Comparison of ENCODE assay signal across 24 cellular contexts in the genomic region with DNA sequence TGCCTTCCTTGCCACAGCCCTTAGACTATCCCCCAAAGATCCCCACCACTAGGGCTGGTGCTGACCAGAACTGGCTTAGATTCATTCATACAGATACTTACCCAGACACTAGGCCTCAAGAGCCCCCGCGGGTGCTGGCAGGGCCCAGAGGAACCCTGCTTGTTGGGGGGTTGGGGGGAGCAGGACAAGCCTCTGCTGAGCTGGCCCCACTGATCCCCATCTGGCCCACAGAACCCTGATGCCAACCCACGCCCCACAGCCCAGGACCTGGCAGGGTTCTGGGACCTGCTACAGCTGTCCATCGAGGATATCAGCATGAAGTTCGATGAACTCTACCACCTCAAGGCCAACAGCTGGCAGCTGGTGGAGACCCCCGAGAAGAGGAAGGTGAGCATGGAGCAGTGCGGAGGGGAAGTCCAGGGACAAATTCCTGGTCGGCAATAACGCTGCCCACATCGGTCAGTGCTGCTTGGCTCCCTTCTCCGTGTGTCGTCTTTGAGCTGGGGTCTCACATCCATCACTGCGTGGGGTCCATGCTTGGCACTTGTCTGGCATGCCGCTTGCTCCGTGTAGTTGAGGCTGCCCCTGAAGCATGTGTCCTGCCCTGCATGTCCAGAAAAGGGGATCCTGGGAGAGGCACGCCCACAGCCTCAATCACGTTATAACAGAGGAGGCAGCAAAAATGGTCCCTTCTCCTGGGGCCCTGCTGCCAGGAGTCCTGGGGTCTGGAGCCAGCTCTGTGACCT. TPM values are rescaled to one million over a fixed set of nuclear protein-coding genes. Genes with fewer than 3 reads are reported as not detected.
DNase-seq lines count a peak whose midpoint lies in the region; FAIRE-seq and TF ChIP-seq lines count a peak whose summit lies in the region.
"Had no signal": no experiment of that assay in that cellular context is flagged by ENCODE, and none has a peak within 500 bp of the region (broad histone marks: within the 10 kb centered on the region; RNA-seq: fewer than 3 reads in every experiment).

No MANE protein-coding gene starts in this region.

- peak overlapping the region; percentile 35 for H3K27ac ChIP-seq in A673 (ENCODE audit: low read depth, low read length, poor library complexity, severe bottlenecking)
- peak overlapping the region; percentile 50 for H3K27ac ChIP-seq in HUES48 (ENCODE audit: low read depth, low read length)
- H3K27ac ChIP-seq in esophagus muscularis mucosa (replicated peaks in 1 of 4): peak overlapping the region; percentile 78 to 82 (median 81)
- peak overlapping the region; percentile 76 to 86 (median 83) for H3K27ac ChIP-seq in sigmoid colon
- no peak overlapping the region for H3K27ac ChIP-seq in small intestine (ENCODE audit: low read depth in 1 of 2, low read length in 1 of 2)
- H3K27ac ChIP-seq: brain microvascular endothelial cell had no signal

- TF ChIP-seq EP300 in esophagus muscularis mucosa (IDR thresholded peaks at IDR 0.05) (no peak), sigmoid colon (IDR thresholded peaks at IDR 0.05) (no peak)

- POLR2A ChIA-PET in A673 (lab: Charles Lee; ENCODE audit: low non-redundant PET): no interaction called here

- no peaks in the 10 kb centered on the region for H3K9me3 ChIP-seq in A673 (ENCODE audit: low read depth, low read length, poor library complexity, severe bottlenecking)
- H3K9me3 ChIP-seq in HUES48 (ENCODE audit: control insufficient read depth, insufficient read depth, low read length): no peaks in the 10 kb centered on the region
- H3K9me3 ChIP-seq in esophagus muscularis mucosa: no peaks in the 10 kb centered on the region
- no peaks in the 10 kb centered on the region for H3K9me3 ChIP-seq in sigmoid colon
- no peaks in the 10 kb centered on the region for H3K9me3 ChIP-seq in small intestine (ENCODE audit: control insufficient read depth, low read depth)
- H3K9me3 ChIP-seq: heart left ventricle had no signal

- FAIRE-seq in small intestine (lab: Jason Lieb, UNC): no peak
- FAIRE-seq: endometrium, GM18507, H54, RCC 7860 had no signal

- H3K9ac ChIP-seq in HUES48 (ENCODE audit: low read depth, low read length): no peak overlapping the region

- no TSS peak for BruUV-seq in A673 (replicated peaks; lab: Mats Ljungman, UMichigan)

- no peak for TF ChIP-seq POLR2A in esophagus muscularis mucosa (IDR thresholded peaks at IDR 0.05; ENCODE audit: low read depth)
- no peak for TF ChIP-seq POLR2A in sigmoid colon (IDR thresholded peaks at IDR 0.05)

- intact Hi-C loops in A673 (cut with micrococcal nuclease; ENCODE audit: unreplicated experiment) (no loop called here), esophagus muscularis mucosa (cut with DNase I) (no loop called here), sigmoid colon (cut with DNase I) (loop anchor here (2.0 kb wide), 1 partner anchor 15 kb away; a partner anchor contains a TSS)

- WGBS in esophagus muscularis mucosa: 90% methylated on average over 7 of the region's 17 CpGs
- 94 to 96% methylated on average over 17 of the region's 17 CpGs for WGBS in sigmoid colon, 2 donors
- 92 to 95% (median 95%) methylated on average over 17 of the region's 17 CpGs for WGBS in small intestine, 3 donors

- H3K4me1 ChIP-seq in A673 (ENCODE audit: insufficient read depth, low read length, poor library complexity, severe bottlenecking) (peaks cover 36% of the 10 kb centered on the region), HUES48 (ENCODE audit: control insufficient read depth, insufficient read depth, low read length) (no peaks in the 10 kb centered on the region), esophagus muscularis mucosa (peaks cover 2 to 81% (median 73%) of the 10 kb centered on the region in 4 donors), sigmoid colon (peaks cover 0 to 61% (median 57%) of the 10 kb centered on the region in 4 donors), small intestine (ENCODE audit: control insufficient read depth in 2 of 2, insufficient read depth in 1 of 2, low read depth in 1 of 2, low read length in 1 of 2) (no peaks in the 10 kb centered on the region)

- CTCF ChIA-PET in A673 (lab: Charles Lee): no interaction called here

- H3K36me3 ChIP-seq in A673 (ENCODE audit: insufficient read depth, low read length, poor library complexity, severe bottlenecking) (peaks cover 33% of the 10 kb centered on the region), HUES48 (ENCODE audit: control insufficient read depth, insufficient read depth, low read length) (peaks cover 40% of the 10 kb centered on the region), esophagus muscularis mucosa (peaks cover 17 to 78% (median 64%) of the 10 kb centered on the region in 4 donors), sigmoid colon (peaks cover 14 to 58% (median 40%) of the 10 kb centered on the region in 4 donors), small intestine (ENCODE audit: control insufficient read depth in 2 of 2, insufficient read depth in 2 of 2, low read length in 2 of 2) (peaks cover 10 to 29% of the 10 kb centered on the region in 2 donors)

- no peak for TF ChIP-seq CTCF in A673 (conservative IDR thresholded peaks at IDR 0.05; ENCODE audit: low read depth, low read length)
- TF ChIP-seq CTCF in esophagus muscularis mucosa (IDR thresholded peaks at IDR 0.05): no peak
- no peak for TF ChIP-seq CTCF in sigmoid colon (IDR thresholded peaks at IDR 0.05)

- DNase-seq in A673 (ENCODE audit: low spot score) (no peak), esophagus muscularis mucosa (ENCODE audit: extremely low spot score) (no peak), sigmoid colon (no peak), NCI-H2107 (lab: John Stamatoyannopoulos, UW) (no peak), NCI-H82 treated with DMSO at 0.1 percent for 48 hours (lab: John Stamatoyannopoulos, UW; ENCODE audit: unreplicated experiment) (no peak), germinal center (ENCODE audit: low spot score) (no peak), small intestine (no peak)
- DNase-seq: activated CD4-positive, alpha-beta T cell treated with anti-CD3 and anti-CD28 coated beads, Interleukin-2, amount 10 ng/mL, durations not matched to agents 24 days and 14 days; activated CD8-positive, alpha-beta memory T cell treated with anti-CD3 and anti-CD28 coated beads, Interleukin-2, amount 10 ng/mL, durations not matched to agents 7 days and 5 days; brain microvascular endothelial cell; cortex of kidney; heart left ventricle; left colon; natural killer cell; NCI-H1417 treated with DMSO at 0.1 percent for 48 hours; NCI-H524 treated with DMSO at 0.1 percent for 48 hours; stimulated activated CD4-positive, alpha-beta T cell treated with anti-CD3 and anti-CD28 coated beads, Interleukin-2, amount 100 ng/mL, for 24 hours; stimulated activated naive CD4-positive, alpha-beta T cell had no signal

- H3K27me3 ChIP-seq in A673 (replicated peaks; ENCODE audit: insufficient read depth, low read depth, low read length, poor library complexity): no peaks in the 10 kb centered on the region
- no peaks in the 10 kb centered on the region for H3K27me3 ChIP-seq in HUES48 (ENCODE audit: control insufficient read depth, insufficient read depth, low read length)
- no peaks in the 10 kb centered on the region for H3K27me3 ChIP-seq in esophagus muscularis mucosa
- H3K27me3 ChIP-seq in sigmoid colon: no peaks in the 10 kb centered on the region
- no peaks in the 10 kb centered on the region for H3K27me3 ChIP-seq in small intestine (ENCODE audit: control insufficient read depth in 2 of 2, insufficient read depth in 2 of 2, low read length in 2 of 2)
- H3K27me3 ChIP-seq: brain microvascular endothelial cell, heart left ventricle had no signal

- H3K4me3 ChIP-seq in A673 (ENCODE audit: low read depth, low read length, poor library complexity, severe bottlenecking) (no peak overlapping the region), HUES48 (ENCODE audit: low read depth, low read length) (no peak overlapping the region), esophagus muscularis mucosa (no peak overlapping the region), sigmoid colon (no peak overlapping the region), small intestine (ENCODE audit: low read depth in 1 of 2, low read length in 2 of 2) (no peak overlapping the region)
- H3K4me3 ChIP-seq: heart left ventricle had no signal

RNA-seq across cellular contexts. Expression of a gene that starts 15.5 kb away (rescaled TPM):
- total RNA-seq in A673 (2021) (0.11 TPM in 1 of 2 replicates, not detected in the other), esophagus muscularis mucosa (1,000 to 10,000 TPM; 2,169 to 3,466 (median 2,516) TPM), sigmoid colon (1,000 to 10,000 TPM; 1,167 to 2,082 (median 1,738) TPM)
- polyA plus RNA-seq in sigmoid colon (100 to 1,000 TPM in 2 of 3 donors, 10 to 100 TPM in 1; 26.4 to 168 (median 105) TPM), small intestine (10 to 100 TPM in 2 of 3 donors, 1 to 10 TPM in 1; 7.4 to 91.2 (median 34.6) TPM)
- total RNA-seq: SK-MEL-5 had no signal

RNA-seq across cellular contexts. Expression of a gene that starts 47.6 kb away (rescaled TPM):
- 54.9 and 59.0 TPM in 2 replicates for total RNA-seq in A673 (2021)
- total RNA-seq in esophagus muscularis mucosa: 10 to 100 TPM in 2 of 4 donors, 1 to 10 TPM in 2; 5.8 to 18.5 (median 10.6) TPM
- total RNA-seq in sigmoid colon: 10 to 100 TPM in 3 of 4 donors, 1 to 10 TPM in 1; 8.9 to 13.6 (median 11.1) TPM
- 10 to 100 TPM in 1 of 3 donors, 1 to 10 TPM in 2; 2.1 to 10.0 (median 2.4) TPM for polyA plus RNA-seq in sigmoid colon
- polyA plus RNA-seq in small intestine: 1 to 10 TPM in 2 of 3 donors, under 1 TPM in 1; 0.45 to 8.1 (median 3.0) TPM

Comparison
In these comparisons a context has a peak if more than half of its experiments do, and no peak if none do; other contexts are left out.
1. H3K27ac ChIP-seq: peak in A673 (single experiment), HUES48 (single experiment), esophagus muscularis mucosa (4 of 4) and sigmoid colon (4 of 4); none in small intestine (0 of 2).
2. RNA of a gene that starts 15.5 kb away (total RNA-seq): 2,169 to 3,466 TPM in esophagus muscularis mucosa and 1,167 to 2,082 TPM in sigmoid colon; 0.11 TPM in A673; every median in the first group is over 1,000 times any median in the second.